13 cellular contexts compared by ENCODE assay signal in genomic region chr14:65168840-65169239, GRCh38.
DNase-seq lines count a peak whose midpoint lies in the region; ATAC-seq and TF ChIP-seq lines count a peak whose summit lies in the region.
"Had no signal": no experiment of that assay in that cellular context is flagged by ENCODE, and none has a peak within 500 bp of the region (broad histone marks: within the 10 kb centered on the region; RNA-seq: fewer than 3 reads in every experiment).

No MANE protein-coding gene starts in this region.

- no peak for TF ChIP-seq EP300 in stomach (IDR thresholded peaks at IDR 0.05)

- intact Hi-C loops in stomach (cut with DNase I; ENCODE audit: low total_unique reads): loop anchor here (10.0 kb wide), 1 partner anchor 656 kb away; no protein-coding TSS in a partner anchor

- TF ChIP-seq POLR2A in stomach (IDR thresholded peaks at IDR 0.05): no peak

- 45 to 66% (median 59%) methylated on average over 3 of the region's 3 CpGs for WGBS in stomach, 5 donors

- DNase-seq in NCI-H2171 treated with DMSO at 0.1 percent for 48 hours (lab: John Stamatoyannopoulos, UW) (peak; percentile 19), NCI-H2171 (lab: John Stamatoyannopoulos, UW) (no peak), MV-4-11 (lab: John Stamatoyannopoulos, UW) (peak; percentile 50), fibroblast of mammary gland (ENCODE audit: low read depth) (peak; percentile 90), stomach (no peak), GM19240 (ENCODE audit: insufficient read length, low spot score) (no peak), retina (no peak)
- DNase-seq: 8988T; activated effector memory CD4-positive, alpha-beta T cell treated with Interleukin-2 at 50 U/mL for 16 hours; glutamatergic neuron; NCI-H1048 had no signal

- H3K4me3 ChIP-seq in fibroblast of mammary gland (ENCODE audit: control insufficient read depth, low read depth, low read length): no peak overlapping the region
- H3K4me3 ChIP-seq in stomach: no peak overlapping the region
- H3K4me3 ChIP-seq: SK-N-MC had no signal

- no peak for ATAC-seq in GM21447 (IDR thresholded peaks at IDR 0.05; ENCODE audit: unreplicated experiment)

- no peaks in the 10 kb centered on the region for H3K9me3 ChIP-seq in stomach

- peaks cover 0 to 4% (median 0%) of the 10 kb centered on the region in 3 donors for H3K27me3 ChIP-seq in stomach

- no peaks in the 10 kb centered on the region for H3K36me3 ChIP-seq in stomach

- H3K4me1 ChIP-seq in stomach: peaks cover 0 to 19% (median 13%) of the 10 kb centered on the region in 4 donors

- no peak for TF ChIP-seq CTCF in fibroblast of mammary gland (conservative IDR thresholded peaks at IDR 0.05; ENCODE audit: control insufficient read depth, insufficient read depth, low read depth, low read length)
- TF ChIP-seq CTCF in stomach (IDR thresholded peaks at IDR 0.05): no peak

- H3K27ac ChIP-seq in stomach: peak overlapping the region in 4 of 5 donors; percentile 19 to 75 (median 36)
- H3K27ac ChIP-seq: SK-N-MC had no signal

Comparison
In these comparisons a context has a peak if more than half of its experiments do, and no peak if none do; other contexts are left out.
1. DNase-seq: peak in NCI-H2171 treated with DMSO at 0.1 percent for 48 hours (single experiment), MV-4-11 (single experiment) and fibroblast of mammary gland (single experiment); none in NCI-H2171 (single experiment), stomach (single experiment), GM19240 (single experiment) and retina (single experiment).